ENCODE assay signal across 14 cellular contexts in the genomic region with DNA sequence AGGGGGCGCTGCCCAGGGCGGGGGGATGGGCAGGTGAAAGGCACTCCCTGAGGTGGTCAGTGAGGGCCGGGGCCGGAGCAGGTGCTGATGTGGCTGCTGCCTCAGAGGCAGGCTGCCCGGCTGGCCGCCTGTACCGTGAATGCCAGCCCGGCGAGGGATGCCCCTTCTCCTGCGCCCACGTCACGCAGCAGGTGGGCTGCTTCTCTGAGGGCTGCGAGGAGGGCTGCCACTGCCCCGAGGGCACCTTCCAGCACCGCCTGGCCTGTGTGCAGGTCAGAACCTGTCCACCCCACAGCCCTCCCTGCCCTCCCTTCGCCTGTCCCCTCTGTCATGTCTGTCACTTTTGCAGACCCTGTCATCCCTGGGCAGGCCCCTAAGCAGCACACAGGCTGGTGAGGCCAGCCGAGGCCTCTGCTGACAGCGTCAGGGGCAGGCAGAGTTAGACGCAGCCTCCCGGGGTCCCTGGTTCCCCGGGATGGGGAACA. TPM values are rescaled to one million over a fixed set of nuclear protein-coding genes. Genes with fewer than 3 reads are reported as not detected.
DNase-seq lines count a peak whose midpoint lies in the region; ATAC-seq and TF ChIP-seq lines count a peak whose summit lies in the region.
"Had no signal": no experiment of that assay in that cellular context is flagged by ENCODE, and none has a peak within 500 bp of the region (broad histone marks: within the 10 kb centered on the region; RNA-seq: fewer than 3 reads in every experiment).

No MANE protein-coding gene starts in this region.

- H3K36me3 Mint-ChIP-seq in chondrocyte (ENCODE audit: low read depth), result no peaks in the 10 kb centered on the region
- H3K36me3 Mint-ChIP-seq: CD4-positive, CD25-positive, alpha-beta regulatory T cell; CD8-positive, alpha-beta memory T cell had no signal

- H3K4me2 ChIP-seq in osteoblast (ENCODE audit: insufficient read depth, low read length), result no peak overlapping the region

- peak; percentile 37 for DNase-seq in Right ventricle myocardium inferior (ENCODE audit: missing footprints)
- DNase-seq in left cardiac atrium, result no peak
- DNase-seq in chondrocyte (ENCODE audit: low spot score), result peak; percentile 90
- peak; percentile 85 for DNase-seq in osteoblast (ENCODE audit: insufficient read length, low spot score, missing footprints)
- no peak for DNase-seq in colonic mucosa
- DNase-seq in NOMO-1 treated with DMSO at 0.1 percent for 48 hours (lab: John Stamatoyannopoulos, UW; ENCODE audit: unreplicated experiment), result no peak
- no peak for DNase-seq in D341Med (ENCODE audit: low spot score)
- DNase-seq: 8988T; C1 segment of cervical spinal cord; CD4-positive, CD25-positive, alpha-beta regulatory T cell; CD8-positive, alpha-beta memory T cell; COR-L47; HCEC 1CT; IMR-90 had no signal

- H3K4me1 Mint-ChIP-seq in chondrocyte (ENCODE audit: low read depth), result no peaks in the 10 kb centered on the region
- H3K4me1 Mint-ChIP-seq: CD8-positive, alpha-beta memory T cell had no signal

- no peak overlapping the region for H3K9ac ChIP-seq in colonic mucosa (ENCODE audit: low read depth in 2 of 2, low read length in 2 of 2)

- TF ChIP-seq CTCF in chondrocyte (IDR thresholded peaks at IDR 0.05), result no peak
- no peak for TF ChIP-seq CTCF in osteoblast (IDR thresholded peaks at IDR 0.05; ENCODE audit: extremely low read depth, low read depth, low read length)
- TF ChIP-seq CTCF in colonic mucosa (IDR thresholded peaks at IDR 0.05), result no peak

- H3K4me3 ChIP-seq in osteoblast (ENCODE audit: insufficient read depth, low read length) (no peak overlapping the region), colonic mucosa (no peak overlapping the region)

- no peaks in the 10 kb centered on the region for H3K27me3 Mint-ChIP-seq in chondrocyte (ENCODE audit: low read depth)
- H3K27me3 Mint-ChIP-seq: CD4-positive, CD25-positive, alpha-beta regulatory T cell; CD8-positive, alpha-beta memory T cell had no signal

- no peaks in the 10 kb centered on the region for H4K20me1 ChIP-seq in osteoblast (ENCODE audit: insufficient read depth, low read length)

- no peaks in the 10 kb centered on the region for H3K36me3 ChIP-seq in osteoblast (ENCODE audit: insufficient read depth, low read length)
- no peaks in the 10 kb centered on the region for H3K36me3 ChIP-seq in colonic mucosa

- ATAC-seq in Right ventricle myocardium inferior, result no peak
- ATAC-seq in left cardiac atrium, result no peak

- no peak overlapping the region for H3K4me3 Mint-ChIP-seq in chondrocyte (ENCODE audit: unreplicated experiment)
- H3K4me3 Mint-ChIP-seq: CD4-positive, CD25-positive, alpha-beta regulatory T cell; CD8-positive, alpha-beta memory T cell had no signal

- H3K9me3 ChIP-seq in osteoblast (ENCODE audit: low read depth, low read length) (no peaks in the 10 kb centered on the region), colonic mucosa (no peaks in the 10 kb centered on the region)

- H3K27ac ChIP-seq in osteoblast (ENCODE audit: low read depth, low read length) (no peak overlapping the region), colonic mucosa (no peak overlapping the region)

- no peak overlapping the region for H2AFZ ChIP-seq in osteoblast (ENCODE audit: low read length)

- H3K9me3 Mint-ChIP-seq in chondrocyte (ENCODE audit: low read depth), result no peaks in the 10 kb centered on the region
- H3K9me3 Mint-ChIP-seq: CD4-positive, CD25-positive, alpha-beta regulatory T cell; CD8-positive, alpha-beta memory T cell had no signal

- no peaks in the 10 kb centered on the region for H3K79me2 ChIP-seq in osteoblast (ENCODE audit: insufficient read depth, low read length)

- H3K27me3 ChIP-seq in osteoblast (ENCODE audit: insufficient read depth, low read length) (no peaks in the 10 kb centered on the region), colonic mucosa (no peaks in the 10 kb centered on the region)

- H3K27ac Mint-ChIP-seq in chondrocyte (ENCODE audit: unreplicated experiment), result no peak overlapping the region
- H3K27ac Mint-ChIP-seq: CD4-positive, CD25-positive, alpha-beta regulatory T cell; CD8-positive, alpha-beta memory T cell had no signal

- no peaks in the 10 kb centered on the region for H3K4me1 ChIP-seq in osteoblast (ENCODE audit: insufficient read depth, low read length)
- peaks cover under 1% of the 10 kb centered on the region for H3K4me1 ChIP-seq in colonic mucosa

- intact Hi-C loops in Right ventricle myocardium inferior (cut with DNase I) (no loop called here), left cardiac atrium (cut with DNase I) (no loop called here), colonic mucosa (cut with DNase I) (no loop called here)

RNA-seq across cellular contexts. Expression of a gene that starts 21.9 kb away (rescaled TPM):
- 10.1 TPM for total RNA-seq in Right ventricle myocardium inferior
- 1 to 10 TPM; 8.7 to 9.7 TPM for total RNA-seq in left cardiac atrium
- total RNA-seq in chondrocyte, result 15.9 to 17.6 TPM (median 16.3 TPM) in 3 replicates
- 8.7 and 12.7 TPM in 2 replicates for total RNA-seq in osteoblast
- 1 to 10 TPM; 8.8 to 9.9 TPM for total RNA-seq in colonic mucosa

RNA-seq across cellular contexts. Expression of a gene that starts 42.9 kb away (rescaled TPM):
- total RNA-seq in Right ventricle myocardium inferior (7.0 TPM), left cardiac atrium (10 to 100 TPM in 1 of 2 donors, 1 to 10 TPM in 1; 7.9 to 10.4 TPM), chondrocyte (2.3 to 3.5 TPM (median 3.1 TPM) in 3 replicates), osteoblast (not detected in 2 replicates), colonic mucosa (1 to 10 TPM; 2.5 to 5.0 TPM)
- total RNA-seq: IMR-90 had no signal

RNA-seq across cellular contexts. Expression of a gene that starts 57.5 kb away (rescaled TPM):
- total RNA-seq in Right ventricle myocardium inferior (125 TPM), left cardiac atrium (100 to 1,000 TPM in 1 of 2 donors, 10 to 100 TPM in 1; 56.8 to 104 TPM), chondrocyte (23.1 to 28.5 TPM (median 24.8 TPM) in 3 replicates), osteoblast (27.9 and 28.3 TPM in 2 replicates), colonic mucosa (10 to 100 TPM; 12.5 to 22.7 TPM)

Comparison
In these comparisons a context has a peak if more than half of its experiments do, and no peak if none do; other contexts are left out.
1. DNase-seq: peak in Right ventricle myocardium inferior (single experiment), chondrocyte (single experiment) and osteoblast (single experiment); none in left cardiac atrium (single experiment), colonic mucosa (single experiment), NOMO-1 treated with DMSO at 0.1 percent for 48 hours (single experiment) and D341Med (single experiment).